In genomic region chr17:49358638-49359247, GRCh38 we compare ENCODE assay signal across 8 cellular contexts. TPM values are rescaled to one million over a fixed set of nuclear protein-coding genes. Genes with fewer than 3 reads are reported as not detected.
DNase-seq lines count a peak whose midpoint lies in the region; ATAC-seq, FAIRE-seq and TF ChIP-seq lines count a peak whose summit lies in the region.

No MANE protein-coding gene starts in this region.

- H3K36me3 ChIP-seq in BLaER1 (no peaks in the 10 kb centered on the region), keratinocyte (ENCODE audit: control insufficient read depth in 2 of 2, extremely low read depth in 1 of 2, insufficient read depth in 2 of 2, low read length in 2 of 2) (no peaks in the 10 kb centered on the region), neural progenitor cell (no peaks in the 10 kb centered on the region)

- H3F3A ChIP-seq in neural progenitor cell (ENCODE audit: low read depth), result peaks cover 16% of the 10 kb centered on the region

- H4K20me1 ChIP-seq in BLaER1, result peaks cover 74% of the 10 kb centered on the region
- no peaks in the 10 kb centered on the region for H4K20me1 ChIP-seq in keratinocyte (ENCODE audit: control insufficient read depth, extremely low read depth, insufficient read depth, low read length)
- peaks cover 62% of the 10 kb centered on the region for H4K20me1 ChIP-seq in neural progenitor cell (ENCODE audit: low read depth)

- no peak for TF ChIP-seq CTCF in keratinocyte (optimal IDR thresholded peaks at IDR 0.05 in 1 of 3, IDR thresholded peaks at IDR 0.05 in 1 of 3, conservative IDR thresholded peaks at IDR 0.05 in 1 of 3; ENCODE audit: extremely low read depth in 1 of 3, insufficient read depth in 2 of 3, low read length in 3 of 3)
- no peak for TF ChIP-seq CTCF in neural progenitor cell (IDR thresholded peaks at IDR 0.05)

- H3K4me1 ChIP-seq in BLaER1 (peaks cover 50% of the 10 kb centered on the region), keratinocyte (ENCODE audit: control insufficient read depth, extremely low read depth, insufficient read depth, low read length) (peaks cover 30% of the 10 kb centered on the region), neural progenitor cell (peaks cover 25% of the 10 kb centered on the region)

- dilution Hi-C loops in keratinocyte (cut with MboI; ENCODE audit: extremely low pct_ligation_motif_present, low sequenced_read_pairs), result no loop called here

- peak overlapping the region; percentile 95 for H3K4me2 ChIP-seq in BLaER1
- peak overlapping the region; percentile 74 for H3K4me2 ChIP-seq in keratinocyte (ENCODE audit: control insufficient read depth, extremely low read depth, insufficient read depth, low read depth, low read length)
- no peak overlapping the region for H3K4me2 ChIP-seq in neural progenitor cell

- no peaks in the 10 kb centered on the region for H3K27me3 ChIP-seq in BLaER1
- no peaks in the 10 kb centered on the region for H3K27me3 ChIP-seq in keratinocyte (ENCODE audit: control insufficient read depth, extremely low read depth, insufficient read depth, low read length)
- H3K27me3 ChIP-seq in neural progenitor cell, result no peaks in the 10 kb centered on the region

- peak; percentile 29 for ATAC-seq in GM19463 (IDR thresholded peaks at IDR 0.05; ENCODE audit: unreplicated experiment)
- ATAC-seq in GM18498 (IDR thresholded peaks at IDR 0.05; ENCODE audit: unreplicated experiment), result no peak
- ATAC-seq in GM21381 (IDR thresholded peaks at IDR 0.05; ENCODE audit: unreplicated experiment), result no peak

- H3K9me3 Mint-ChIP-seq in T-helper 2 cell treated with Interferon-gamma antibody and Interleukin-4, amounts not matched to agents 5 μg/mL and 100 μg/mL, for 36 hours, result no peaks in the 10 kb centered on the region
- no peaks in the 10 kb centered on the region for H3K9me3 Mint-ChIP-seq in neural progenitor cell

- peaks cover 8% of the 10 kb centered on the region for H3K27me3 Mint-ChIP-seq in T-helper 2 cell treated with Interferon-gamma antibody and Interleukin-4, amounts not matched to agents 5 μg/mL and 100 μg/mL, for 36 hours (ENCODE audit: low read depth)
- no peaks in the 10 kb centered on the region for H3K27me3 Mint-ChIP-seq in neural progenitor cell (ENCODE audit: insufficient read depth, low read depth)

- H3K79me2 ChIP-seq in keratinocyte (ENCODE audit: control insufficient read depth, insufficient read depth, low read length), result peaks cover 52% of the 10 kb centered on the region
- peaks cover 78% of the 10 kb centered on the region for H3K79me2 ChIP-seq in neural progenitor cell (ENCODE audit: low read depth)

- H3K36me3 Mint-ChIP-seq in T-helper 2 cell treated with Interferon-gamma antibody and Interleukin-4, amounts not matched to agents 5 μg/mL and 100 μg/mL, for 36 hours (ENCODE audit: low read depth), result peaks cover 11% of the 10 kb centered on the region
- no peaks in the 10 kb centered on the region for H3K36me3 Mint-ChIP-seq in neural progenitor cell

- H2AFZ ChIP-seq in keratinocyte (ENCODE audit: control insufficient read depth, low read length), result no peak overlapping the region
- H2AFZ ChIP-seq in neural progenitor cell (replicated peaks), result no peak overlapping the region

- FAIRE-seq in keratinocyte (lab: Jason Lieb, UNC) (no peak), RCC 7860 (lab: Jason Lieb, UNC) (no peak)

- H3K9me1 ChIP-seq in keratinocyte (ENCODE audit: control insufficient read depth, extremely low read depth, insufficient read depth, low read length), result peaks cover 3% of the 10 kb centered on the region

- H3K4me3 Mint-ChIP-seq in T-helper 2 cell treated with Interferon-gamma antibody and Interleukin-4, amounts not matched to agents 5 μg/mL and 100 μg/mL, for 36 hours, result peak overlapping the region; percentile 95
- no peak overlapping the region for H3K4me3 Mint-ChIP-seq in neural progenitor cell

- H3K9ac ChIP-seq in BLaER1 (no peak overlapping the region; the same call in 1 of the 2 replicates), keratinocyte (ENCODE audit: control insufficient read depth, extremely low read depth, insufficient read depth, low read length) (no peak overlapping the region), neural progenitor cell (no peak overlapping the region)

- H3K9me3 ChIP-seq in BLaER1, result no peaks in the 10 kb centered on the region
- no peaks in the 10 kb centered on the region for H3K9me3 ChIP-seq in keratinocyte (ENCODE audit: control insufficient read depth, low read depth, low read length)
- no peaks in the 10 kb centered on the region for H3K9me3 ChIP-seq in neural progenitor cell (ENCODE audit: low read depth)

- peak overlapping the region; percentile 37 for H3K27ac Mint-ChIP-seq in T-helper 2 cell treated with Interferon-gamma antibody and Interleukin-4, amounts not matched to agents 5 μg/mL and 100 μg/mL, for 36 hours
- no peak overlapping the region for H3K27ac Mint-ChIP-seq in neural progenitor cell

- H3K4me3 ChIP-seq in BLaER1 (no peak overlapping the region), keratinocyte (ENCODE audit: control insufficient read depth in 2 of 3, extremely low read depth in 1 of 3, insufficient read depth in 2 of 3, low read depth in 1 of 3, low read length in 3 of 3) (no peak overlapping the region), neural progenitor cell (no peak overlapping the region)

- DNase-seq in T-helper 2 cell treated with Interferon-gamma antibody and Interleukin-4, amounts not matched to agents 5 μg/mL and 100 μg/mL, for 36 hours (ENCODE audit: low spot score), result no peak
- DNase-seq in keratinocyte (ENCODE audit: low read depth, low spot score) (no peak), RCC 7860 (ENCODE audit: low spot score) (no peak), neural progenitor cell (ENCODE audit: low spot score) (no peak)

- H3K27ac ChIP-seq in BLaER1 (no peak overlapping the region), keratinocyte (ENCODE audit: control insufficient read depth, insufficient read depth, low read length) (no peak overlapping the region), neural progenitor cell (no peak overlapping the region)

- H3K4me1 Mint-ChIP-seq in T-helper 2 cell treated with Interferon-gamma antibody and Interleukin-4, amounts not matched to agents 5 μg/mL and 100 μg/mL, for 36 hours (ENCODE audit: low read depth), result peaks cover 39% of the 10 kb centered on the region
- peaks cover 31% of the 10 kb centered on the region for H3K4me1 Mint-ChIP-seq in neural progenitor cell

RNA-seq across cellular contexts. Expression of gene ZNF652, which starts 3.3 kb away (rescaled TPM):
- polyA plus RNA-seq in keratinocyte, result 5.1 to 8.9 TPM (median 8.5 TPM) in 3 replicates
- polyA plus RNA-seq in keratinocyte (2011; ENCODE audit: low read depth), result 3.9 TPM
- 3.6 and 4.8 TPM in 2 replicates for polyA plus RNA-seq in keratinocyte (2011; cell fraction: cytosol; rRNA removed)
- polyA plus RNA-seq in keratinocyte (2011; cell fraction: nucleus; rRNA removed), result 12.3 and 12.9 TPM in 2 replicates
- polyA plus RNA-seq in keratinocyte (2012; ENCODE audit: low replicate concordance), result 4.7 and 5.8 TPM in 2 replicates
- 12.7 to 19.0 TPM (median 12.9 TPM) in 3 replicates for polyA minus RNA-seq in keratinocyte
- polyA minus RNA-seq in keratinocyte (2011; cell fraction: cytosol; rRNA and poly(A)+ RNA removed), result 9.4 TPM
- 11.8 and 22.0 TPM in 2 replicates for polyA minus RNA-seq in keratinocyte (2011; cell fraction: nucleus; rRNA and poly(A)+ RNA removed)
- 45.6 and 55.7 TPM in 2 replicates for total RNA-seq in neural progenitor cell (ENCODE audit: low replicate concordance)

RNA-seq across cellular contexts. Expression of gene PHB1, which starts 55.9 kb away (rescaled TPM):
- 286 to 500 TPM (median 395 TPM) in 3 replicates for polyA plus RNA-seq in keratinocyte
- 64.7 TPM for polyA plus RNA-seq in keratinocyte (2011; ENCODE audit: low read depth)
- polyA plus RNA-seq in keratinocyte (2011; cell fraction: cytosol; rRNA removed), result 292 and 405 TPM in 2 replicates
- 226 and 261 TPM in 2 replicates for polyA plus RNA-seq in keratinocyte (2011; cell fraction: nucleus; rRNA removed)
- 214 and 335 TPM in 2 replicates for polyA plus RNA-seq in keratinocyte (2012; ENCODE audit: low replicate concordance)
- 298 to 579 TPM (median 485 TPM) in 3 replicates for polyA minus RNA-seq in keratinocyte
- polyA minus RNA-seq in keratinocyte (2011; cell fraction: cytosol; rRNA and poly(A)+ RNA removed), result 149 TPM
- polyA minus RNA-seq in keratinocyte (2011; cell fraction: nucleus; rRNA and poly(A)+ RNA removed), result 51.4 and 112 TPM in 2 replicates
- total RNA-seq in neural progenitor cell (ENCODE audit: low replicate concordance), result 126 and 168 TPM in 2 replicates
